ENCODE assay signal across 19 cellular contexts in the genomic region with DNA sequence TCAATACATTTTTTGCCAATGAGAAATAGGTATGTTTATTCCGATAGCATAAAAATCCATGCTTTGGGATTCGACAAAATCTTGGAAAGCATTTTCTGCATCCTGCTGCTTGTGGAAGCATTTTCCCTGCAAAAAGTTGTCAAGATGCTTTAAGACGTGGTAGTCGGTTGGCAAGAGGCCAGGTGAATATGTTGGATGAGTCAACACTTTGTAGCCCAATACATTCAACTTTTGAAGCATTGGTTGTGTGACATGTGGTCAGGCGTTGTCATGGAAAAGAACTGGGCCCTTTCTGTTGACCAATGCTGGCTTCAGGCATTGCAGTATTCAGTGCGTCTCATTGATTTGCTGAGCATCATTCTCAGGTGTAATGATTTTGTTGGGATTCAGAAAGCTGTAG.
"Had no signal": no experiment of that assay in that cellular context is flagged by ENCODE, and none has a peak within 500 bp of the region (broad histone marks: within the 10 kb centered on the region; RNA-seq: fewer than 3 reads in every experiment).

No MANE protein-coding gene starts in this region.

- H3K27ac ChIP-seq: cardiac muscle cell, esophagus squamous epithelium, heart left ventricle, left lung, testis had no signal

- H3K4me1 ChIP-seq: esophagus squamous epithelium, heart left ventricle, left lung, testis had no signal

- H3K27me3 ChIP-seq: cardiac muscle cell, esophagus squamous epithelium, heart left ventricle, left lung, testis had no signal

- H3K36me3 ChIP-seq: cardiac muscle cell, esophagus squamous epithelium, heart left ventricle, left lung had no signal

- DNase-seq: activated CD4-positive, alpha-beta memory T cell treated with anti-CD3 and anti-CD28 coated beads for 36 hours; activated CD4-positive, CD25-positive, alpha-beta regulatory T cell treated with anti-CD3 and anti-CD28 coated beads, Interleukin-2, amount 50 U/mL, for 72 hours; activated effector memory CD4-positive, alpha-beta T cell treated with anti-CD3 and anti-CD28 coated beads, Interleukin-2, amount 50 U/mL, for 16 hours; activated T-cell treated with anti-CD3 and anti-CD28 coated beads, Interleukin-2, amount 50 U/mL, for 4 hours; amygdala; esophagus squamous epithelium; heart left ventricle; left lung; occipital lobe; stimulated activated CD4-positive, alpha-beta T cell treated with anti-CD3 and anti-CD28 coated beads, Interleukin-4, amount 100 ng/mL, for 1 hour; stimulated activated CD8-positive, alpha-beta memory T cell treated with anti-CD3 and anti-CD28 coated beads, Interleukin-4, amount 100 ng/mL, for 48 hours; stimulated activated naive CD8-positive, alpha-beta T cell treated with anti-CD3 and anti-CD28 coated beads, Interleukin-15, Interleukin-2, amounts not matched to agents 100 U/mL and 50 U/mL, for 24 hours; testis had no signal

- H3K9me3 ChIP-seq: esophagus squamous epithelium, heart left ventricle, left lung, testis had no signal

- H3K4me3 ChIP-seq: cardiac muscle cell, esophagus squamous epithelium, heart left ventricle, left lung, testis had no signal

- FAIRE-seq: frontal cortex, islet of Langerhans, urothelium cell line had no signal

- ATAC-seq: activated naive CD4-positive, alpha-beta T cell treated with anti-CD3 and anti-CD28 coated beads, Interleukin-2, amount 50 U/mL, for 72 hours; activated T-cell treated with anti-CD3 and anti-CD28 coated beads, Interleukin-2, amount 50 U/mL, for 4 hours; heart left ventricle; left lung; natural killer cell treated with Interleukin-12 subunit alpha and Interleukin-12 subunit beta and Interleukin-15 and Interleukin-18, amount 100 ng/mL, for 72 hours; stimulated activated naive CD8-positive, alpha-beta T cell treated with anti-CD3 and anti-CD28 coated beads, Interleukin-15, Interleukin-2, amounts not matched to agents 100 U/mL and 50 U/mL, for 24 hours had no signal
